In genomic region chr3:168094580-168094876, GRCh38 we compare ENCODE assay signal across 8 cellular contexts. TPM values are rescaled to one million over a fixed set of nuclear protein-coding genes. Genes with fewer than 3 reads are reported as not detected.
DNase-seq lines count a peak whose midpoint lies in the region; ATAC-seq and TF ChIP-seq lines count a peak whose summit lies in the region.

No MANE protein-coding gene starts in this region.

- H3K9me3 ChIP-seq in cardiac muscle cell (ENCODE audit: low read depth) (no peaks in the 10 kb centered on the region), adipocyte (ENCODE audit: control insufficient read depth, low read length) (no peaks in the 10 kb centered on the region), stomach smooth muscle (ENCODE audit: control insufficient read depth in 2 of 2, low read length in 2 of 2) (no peaks in the 10 kb centered on the region)

- H3K4me1 ChIP-seq in cardiac muscle cell (ENCODE audit: low read depth) (peaks cover 28% of the 10 kb centered on the region), adipocyte (ENCODE audit: control insufficient read depth, insufficient read depth, low read length) (peaks cover 39% of the 10 kb centered on the region), stomach smooth muscle (ENCODE audit: control insufficient read depth, insufficient read depth, low read length) (peaks cover 13% of the 10 kb centered on the region)

- no peaks in the 10 kb centered on the region for H3K27me3 ChIP-seq in cardiac muscle cell
- H3K27me3 ChIP-seq in adipocyte (replicated peaks; ENCODE audit: control insufficient read depth, insufficient read depth, low read length) = no peaks in the 10 kb centered on the region
- no peaks in the 10 kb centered on the region for H3K27me3 ChIP-seq in stomach smooth muscle (ENCODE audit: control insufficient read depth in 1 of 2, insufficient read depth in 2 of 2, low read length in 2 of 2)

- H3K36me3 ChIP-seq in cardiac muscle cell (no peaks in the 10 kb centered on the region), adipocyte (ENCODE audit: control insufficient read depth, insufficient read depth, low read length, severe bottlenecking) (no peaks in the 10 kb centered on the region), stomach smooth muscle (ENCODE audit: control insufficient read depth in 2 of 2, insufficient read depth in 2 of 2, low read length in 2 of 2) (no peaks in the 10 kb centered on the region)

- H3K9ac ChIP-seq in adipocyte (ENCODE audit: low read length) (peak overlapping the region; percentile 91), stomach smooth muscle (ENCODE audit: low read length in 2 of 2) (peak overlapping the region; percentile 80 to 83)

- intact Hi-C loops in left ventricle myocardium superior (cut with micrococcal nuclease) = loop anchor here (5.0 kb wide), 1 partner anchor 47 kb away; no protein-coding TSS in a partner anchor

- H3K4me3 ChIP-seq in cardiac muscle cell = peak overlapping the region; percentile 68
- peak overlapping the region; percentile 99 for H3K4me3 ChIP-seq in adipocyte (ENCODE audit: low read length)
- peak overlapping the region; percentile 96 to 99 for H3K4me3 ChIP-seq in stomach smooth muscle (ENCODE audit: low read length in 2 of 2)

- H3K27ac ChIP-seq in cardiac muscle cell = peak overlapping the region; percentile 72
- H3K27ac ChIP-seq in stomach smooth muscle (ENCODE audit: low read length) = peak overlapping the region; percentile 90

- TF ChIP-seq CTCF in cardiac muscle cell (IDR thresholded peaks at IDR 0.05; ENCODE audit: low read depth, low read length) = no peak

- DNase-seq in cardiac muscle cell (ENCODE audit: low read depth in 1 of 2, low spot score in 1 of 2) (peak; percentile 66 to 69), left ventricle myocardium superior (no peak), adipocyte (ENCODE audit: low read depth) (peak; percentile 85), iPS-NIHi11 (ENCODE audit: low spot score) (peak; percentile 46), hepatic stellate cell (ENCODE audit: low spot score) (no peak)

- no peak for ATAC-seq in left ventricle myocardium superior
- no peak for ATAC-seq in HG02678 (IDR thresholded peaks at IDR 0.05; ENCODE audit: unreplicated experiment)
- no peak for ATAC-seq in GM18861 (IDR thresholded peaks at IDR 0.05; ENCODE audit: unreplicated experiment)

RNA-seq across cellular contexts. Expression of gene GOLIM4, which starts 1.2 kb away (rescaled TPM):
- total RNA-seq in cardiac muscle cell = 149 and 210 TPM in 2 replicates
- polyA plus RNA-seq in cardiac muscle cell = 61.9 and 73.3 TPM in 2 replicates
- total RNA-seq in left ventricle myocardium superior = 63.2 TPM

Comparison
In these comparisons a context has a peak if more than half of its experiments do, and no peak if none do; other contexts are left out.
1. DNase-seq: peak in cardiac muscle cell (2 of 2), adipocyte (single experiment) and iPS-NIHi11 (single experiment); none in left ventricle myocardium superior (single experiment) and hepatic stellate cell (single experiment).
2. Peak in every context shown above with its lines, with median percentiles within 50 percentile points of each other: H3K4me3 ChIP-seq.